1 cellular context compared by ENCODE assay signal in genomic region chr17:76636486-76637206, GRCh38.
TF ChIP-seq lines count a peak whose summit lies in the region.
"Not testable (repeated sequence)": the region's sequence is repeated elsewhere in the genome, so short reads cannot be mapped to it uniquely, and the experiment has no call there.

No MANE protein-coding gene starts in this region.

TF ChIP-seq in K562, 482 proteins besides CTCF, POLR2A, EP300 and RAD21 (continued from another document):
- peak; percentile 95 for TF ChIP-seq ZNF592 (IDR thresholded peaks at IDR 0.05)
- peak; percentile 81 for TF ChIP-seq CBFA2T3 (IDR thresholded peaks at IDR 0.05)
- 0 out of 2 replicates have a peak, but pooled peaks have one; percentile 11 for TF ChIP-seq ZNF583 (CRISPR knock-in tag; IDR thresholded peaks at IDR 0.05)
- not testable (repeated sequence) for TF ChIP-seq ID3, NR4A1, ZNF740 (CRISPR knock-in tag; IDR thresholded peaks at IDR 0.05)
- peak; percentile 63; the same call in 1 of the 2 replicates for TF ChIP-seq ID3 (tag; IDR thresholded peaks at IDR 0.05)
- peak; percentile 39; the same call in 1 of the 2 replicates for TF ChIP-seq RBFOX2 (IDR thresholded peaks at IDR 0.05; ENCODE audit: low read depth, low read length)
- 0 out of 2 replicates have a peak, but pooled peaks have one; percentile 45 for TF ChIP-seq NR4A1 (tag; IDR thresholded peaks at IDR 0.05)
- TF ChIP-seq ZBTB33 (CRISPR knock-in tag; IDR thresholded peaks at IDR 0.05) = 0 out of 2 replicates have a peak, but pooled peaks have one; percentile 29
- peak; percentile 50 for TF ChIP-seq CXXC5 (CRISPR knock-in tag; IDR thresholded peaks at IDR 0.05)
- TF ChIP-seq ZNF740 (tag; IDR thresholded peaks at IDR 0.05) = 0 out of 4 replicates have a peak, but pooled peaks of 1 of the 2 experiments have one; percentile 26
- 0 out of 2 replicates have a peak, but pooled peaks have one; percentile 9 for TF ChIP-seq ZBTB34 (CRISPR knock-in tag; IDR thresholded peaks at IDR 0.05)
- peak; percentile 30; the same call in 1 of the 2 replicates for TF ChIP-seq EP400 (IDR thresholded peaks at IDR 0.05)
- peak; percentile 70 for TF ChIP-seq CBFA2T2 (conservative IDR thresholded peaks at IDR 0.05)
- peak; percentile 50 to 76 for TF ChIP-seq MNT (conservative IDR thresholded peaks at IDR 0.05)
- TF ChIP-seq FOXK2 (conservative IDR thresholded peaks at IDR 0.05 in 1 of 2, IDR thresholded peaks at IDR 0.05 in 1 of 2; ENCODE audit: low read depth in 2 of 2) = 0 out of 4 replicates have a peak, but pooled peaks of 1 of the 2 experiments have one; percentile 9
